8 cellular contexts compared by ENCODE assay signal in genomic region chr17:43694081-43694870, GRCh38. TPM values are rescaled to one million over a fixed set of nuclear protein-coding genes. Genes with fewer than 3 reads are reported as not detected.
DNase-seq lines count a peak whose midpoint lies in the region; ATAC-seq and TF ChIP-seq lines count a peak whose summit lies in the region.

No MANE protein-coding gene starts in this region.

- ATAC-seq in activated CD8-positive, alpha-beta T cell treated with anti-CD3 and anti-CD28 coated beads for 36 hours = peak; percentile 100
- ATAC-seq in effector memory CD8-positive, alpha-beta T cell (replicated peaks) = peak; percentile 99
- ATAC-seq in HG03571 (IDR thresholded peaks at IDR 0.05; ENCODE audit: unreplicated experiment) = no peak

- peak; percentile 93 for DNase-seq in D341Med (ENCODE audit: low spot score)
- DNase-seq in HT-29 (ENCODE audit: low spot score) = peak; percentile 97
- peak; percentile 92 for DNase-seq in NCI-H82 (lab: John Stamatoyannopoulos, UW)
- DNase-seq in activated CD8-positive, alpha-beta T cell treated with anti-CD3 and anti-CD28 coated beads for 36 hours = peak; percentile 87
- DNase-seq in effector memory CD8-positive, alpha-beta T cell = peak; percentile 69 to 76 (median 72)
- peak; percentile 78 to 87 for DNase-seq in lung microvascular endothelial cell (ENCODE audit: low read depth in 2 of 2)
- DNase-seq in stimulated activated CD8-positive, alpha-beta memory T cell treated with anti-CD3 and anti-CD28 coated beads, Interleukin-15, amount 100 ng/mL, for 4 hours (ENCODE audit: low read depth in 2 of 2) = peak; percentile 30 to 63

- POLR2A ChIA-PET in activated CD8-positive, alpha-beta T cell treated with anti-CD3 and anti-CD28 coated beads for 36 hours (lab: Charles Lee) = interaction anchor here (0.7 to 1.0 kb wide), 3 partner anchors 11 to 314 kb away, joined by 3 to 6 read pairs (median 4); no protein-coding TSS in a partner anchor

- intact Hi-C loops in activated CD8-positive, alpha-beta T cell treated with anti-CD3 and anti-CD28 coated beads for 36 hours (cut with micrococcal nuclease) = loop anchor here (1.0 kb wide), 1 partner anchor 66 kb away; no protein-coding TSS in a partner anchor

- H3K27ac Mint-ChIP-seq in activated CD8-positive, alpha-beta T cell treated with anti-CD3 and anti-CD28 coated beads for 36 hours = no peak overlapping the region
- no peak overlapping the region for H3K27ac Mint-ChIP-seq in effector memory CD8-positive, alpha-beta T cell

- CTCF ChIA-PET in activated CD8-positive, alpha-beta T cell treated with anti-CD3 and anti-CD28 coated beads for 36 hours (lab: Charles Lee) = interaction anchor here (0.7 to 21.1 kb wide), 28 partner anchors 9 to 495 kb away, joined by 3 to 661 read pairs (median 6); partner anchors contain the start of genes CD300LG and SOST

- H3K4me3 Mint-ChIP-seq in activated CD8-positive, alpha-beta T cell treated with anti-CD3 and anti-CD28 coated beads for 36 hours = no peak overlapping the region
- no peak overlapping the region for H3K4me3 Mint-ChIP-seq in effector memory CD8-positive, alpha-beta T cell

- no peaks in the 10 kb centered on the region for H3K36me3 Mint-ChIP-seq in activated CD8-positive, alpha-beta T cell treated with anti-CD3 and anti-CD28 coated beads for 36 hours (ENCODE audit: low read depth)
- H3K36me3 Mint-ChIP-seq in effector memory CD8-positive, alpha-beta T cell (ENCODE audit: insufficient read depth) = no peaks in the 10 kb centered on the region

- peak; percentile 90 for TF ChIP-seq CTCF in activated CD8-positive, alpha-beta T cell treated with anti-CD3 and anti-CD28 coated beads for 36 hours (IDR thresholded peaks at IDR 0.05)

- H3K4me1 Mint-ChIP-seq in activated CD8-positive, alpha-beta T cell treated with anti-CD3 and anti-CD28 coated beads for 36 hours (ENCODE audit: low read depth) = no peaks in the 10 kb centered on the region
- peaks cover 4 to 5% of the 10 kb centered on the region in 2 donors for H3K4me1 Mint-ChIP-seq in effector memory CD8-positive, alpha-beta T cell (ENCODE audit: low read depth in 2 of 2)

- H3K9me3 Mint-ChIP-seq in activated CD8-positive, alpha-beta T cell treated with anti-CD3 and anti-CD28 coated beads for 36 hours = no peaks in the 10 kb centered on the region
- H3K9me3 Mint-ChIP-seq in effector memory CD8-positive, alpha-beta T cell = no peaks in the 10 kb centered on the region

- H3K27me3 Mint-ChIP-seq in activated CD8-positive, alpha-beta T cell treated with anti-CD3 and anti-CD28 coated beads for 36 hours = peaks cover 7% of the 10 kb centered on the region
- peaks cover 25 to 48% of the 10 kb centered on the region in 2 donors for H3K27me3 Mint-ChIP-seq in effector memory CD8-positive, alpha-beta T cell

RNA-seq across cellular contexts. Expression of gene MEOX1, which starts 32.6 kb away (rescaled TPM):
- total RNA-seq in HT-29 (2014; rRNA removed; shearing (Covaris generic)) = not detected in 2 replicates
- under 1 TPM; 0.45 to 0.47 TPM for total RNA-seq in activated CD8-positive, alpha-beta T cell treated with anti-CD3 and anti-CD28 coated beads for 36 hours
- not detected in 2 replicates for total RNA-seq in lung microvascular endothelial cell

Comparison
In these comparisons a context has a peak if more than half of its experiments do, and no peak if none do; other contexts are left out.
1. DNase-seq: peak in every context shown above with its lines; median percentile 97 in HT-29; 93 in D341Med; 92 in NCI-H82; 87 in activated CD8-positive, alpha-beta T cell treated with anti-CD3 and anti-CD28 coated beads for 36 hours; 82 in lung microvascular endothelial cell; 72 in effector memory CD8-positive, alpha-beta T cell; 46 in stimulated activated CD8-positive, alpha-beta memory T cell treated with anti-CD3 and anti-CD28 coated beads, Interleukin-15, amount 100 ng/mL, for 4 hours.